1 cellular context compared by ENCODE assay signal in the genomic region with DNA sequence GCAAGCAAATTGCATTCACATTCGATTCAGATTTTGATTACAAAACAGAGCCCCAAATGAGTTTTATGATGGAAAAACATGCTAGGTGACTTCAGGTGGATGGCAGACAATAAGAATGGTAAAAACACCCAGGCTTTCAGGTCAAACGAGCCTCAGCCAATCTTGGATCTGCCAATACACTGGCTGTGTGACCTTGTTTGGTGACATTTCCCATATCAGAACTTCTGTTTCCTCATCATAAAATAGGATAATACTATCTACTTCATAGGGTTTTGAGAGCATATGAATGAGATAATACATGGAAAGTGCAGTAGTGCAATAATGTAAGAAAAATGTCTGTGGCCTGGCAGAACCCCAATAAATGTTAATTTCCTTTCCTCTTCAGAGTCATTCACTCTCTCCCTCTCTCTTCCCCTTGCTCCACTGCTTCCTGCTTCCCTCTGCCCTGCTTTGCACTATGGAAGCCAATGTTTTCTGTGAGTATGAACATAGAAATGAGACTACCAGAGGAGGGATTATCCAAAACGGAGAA.
TF ChIP-seq lines count a peak whose summit lies in the region.

No MANE protein-coding gene starts in this region.

TF ChIP-seq in SK-N-SH treated with all-trans-retinoic acid at 6 μM for 48 hours, 23 proteins besides CTCF, POLR2A, EP300 and RAD21 (continued from another document):
- TF ChIP-seq, protein P1, sequence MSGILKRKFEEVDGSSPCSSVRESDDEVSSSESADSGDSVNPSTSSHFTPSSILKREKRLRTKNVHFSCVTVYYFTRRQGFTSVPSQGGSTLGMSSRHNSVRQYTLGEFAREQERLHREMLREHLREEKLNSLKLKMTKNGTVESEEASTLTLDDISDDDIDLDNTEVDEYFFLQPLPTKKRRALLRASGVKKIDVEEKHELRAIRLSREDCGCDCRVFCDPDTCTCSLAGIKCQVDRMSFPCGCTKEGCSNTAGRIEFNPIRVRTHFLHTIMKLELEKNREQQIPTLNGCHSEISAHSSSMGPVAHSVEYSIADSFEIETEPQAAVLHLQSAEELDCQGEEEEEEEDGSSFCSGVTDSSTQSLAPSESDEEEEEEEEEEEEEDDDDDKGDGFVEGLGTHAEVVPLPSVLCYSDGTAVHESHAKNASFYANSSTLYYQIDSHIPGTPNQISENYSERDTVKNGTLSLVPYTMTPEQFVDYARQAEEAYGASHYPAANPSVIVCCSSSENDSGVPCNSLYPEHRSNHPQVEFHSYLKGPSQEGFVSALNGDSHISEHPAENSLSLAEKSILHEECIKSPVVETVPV (CRISPR knock-in tag; IDR thresholded peaks at IDR 0.05) = no peak
- TF ChIP-seq PPARA (CRISPR knock-in tag; IDR thresholded peaks at IDR 0.05; ENCODE audit: borderline replicate concordance) (no peak), TOX (CRISPR knock-in tag; IDR thresholded peaks at IDR 0.05; ENCODE audit: borderline replicate concordance) (no peak), ZC3H10 (CRISPR knock-in tag; IDR thresholded peaks at IDR 0.05) (no peak), GLIS3 (CRISPR knock-in tag; IDR thresholded peaks at IDR 0.05) (no peak), OSR1 (CRISPR knock-in tag; IDR thresholded peaks at IDR 0.05) (no peak), ISL1 (CRISPR knock-in tag; IDR thresholded peaks at IDR 0.05) (no peak), CSDC2 (CRISPR knock-in tag; IDR thresholded peaks at IDR 0.05) (no peak)
